8 cellular contexts compared by ENCODE assay signal in genomic region chr3:36944012-36944640, GRCh38. TPM values are rescaled to one million over a fixed set of nuclear protein-coding genes. Genes with fewer than 3 reads are reported as not detected.
A peak's percentile ranks its signal among the peaks of the same experiment; 100 is the strongest.
DNase-seq lines count a peak whose midpoint lies in the region; ATAC-seq and TF ChIP-seq lines count a peak whose summit lies in the region.

No MANE protein-coding gene starts in this region.

- peaks cover 4% of the 10 kb centered on the region for H3K27me3 Mint-ChIP-seq in activated CD4-positive, alpha-beta T cell treated with anti-CD3 and anti-CD28 coated beads, Interleukin-2, amount 10 ng/mL, durations not matched to agents 7 days and 5 days
- H3K27me3 Mint-ChIP-seq in effector memory CD8-positive, alpha-beta T cell: no peaks in the 10 kb centered on the region

- DNase-seq in HuH-7.5 (ENCODE audit: low spot score) (peak; percentile 71), lung (ENCODE audit: low spot score) (peak; percentile 50), HT-29 (ENCODE audit: low spot score) (no peak)
- DNase-seq in activated CD4-positive, alpha-beta T cell treated with anti-CD3 and anti-CD28 coated beads, Interleukin-2, amount 10 ng/mL, durations not matched to agents 7 days and 5 days: peak; percentile 21
- DNase-seq in effector memory CD8-positive, alpha-beta T cell: peak; percentile 11 to 21 (median 13)
- DNase-seq in stimulated activated CD8-positive, alpha-beta memory T cell treated with anti-CD3 and anti-CD28 coated beads, Interleukin-12 subunit alpha, Interleukin-12 subunit beta, amount 100 ng/mL, for 4 hours (ENCODE audit: low read depth): peak; percentile 20

- POLR2A ChIA-PET in activated CD4-positive, alpha-beta T cell treated with anti-CD3 and anti-CD28 coated beads, Interleukin-2, amount 10 ng/mL, durations not matched to agents 7 days and 5 days (lab: Charles Lee): no interaction called here

- WGBS in lung, 2 donors: 0% methylated on average over 53 to 56 of the region's 56 CpGs

- CTCF ChIA-PET in activated CD4-positive, alpha-beta T cell treated with anti-CD3 and anti-CD28 coated beads, Interleukin-2, amount 10 ng/mL, durations not matched to agents 7 days and 5 days (lab: Charles Lee): interaction anchor here (0.6 to 1.9 kb wide), 12 partner anchors 10 to 111 kb away, joined by 3 to 7 read pairs (median 4); no protein-coding TSS in a partner anchor

- peak overlapping the region; percentile 76 for H3K4me3 Mint-ChIP-seq in activated CD4-positive, alpha-beta T cell treated with anti-CD3 and anti-CD28 coated beads, Interleukin-2, amount 10 ng/mL, durations not matched to agents 7 days and 5 days
- H3K4me3 Mint-ChIP-seq in effector memory CD8-positive, alpha-beta T cell: peak overlapping the region; percentile 76 to 83

- no peaks in the 10 kb centered on the region for H3K27me3 ChIP-seq in lung (ENCODE audit: control insufficient read depth, insufficient read depth)

- H3K36me3 ChIP-seq in ES-I3 (ENCODE audit: insufficient read depth, low read length): no peaks in the 10 kb centered on the region
- no peaks in the 10 kb centered on the region for H3K36me3 ChIP-seq in lung (ENCODE audit: control insufficient read depth in 2 of 2, insufficient read depth in 2 of 2, low read length in 2 of 2)

- H3K4me3 ChIP-seq in lung: peak overlapping the region; percentile 82

- no peak for TF ChIP-seq CTCF in lung (IDR thresholded peaks at IDR 0.05; ENCODE audit: control extremely low read depth, extremely low read depth)

- H3K9me3 Mint-ChIP-seq in activated CD4-positive, alpha-beta T cell treated with anti-CD3 and anti-CD28 coated beads, Interleukin-2, amount 10 ng/mL, durations not matched to agents 7 days and 5 days: peaks cover 19% of the 10 kb centered on the region
- no peaks in the 10 kb centered on the region for H3K9me3 Mint-ChIP-seq in effector memory CD8-positive, alpha-beta T cell

- peak; percentile 48 for ATAC-seq in GM21447 (IDR thresholded peaks at IDR 0.05; ENCODE audit: unreplicated experiment)
- peak; percentile 36 for ATAC-seq in effector memory CD8-positive, alpha-beta T cell (replicated peaks)
- peak; percentile 63 for ATAC-seq in lung (ENCODE audit: insufficient read depth, low FRiP score)

- H3K27ac ChIP-seq in lung (ENCODE audit: low read depth in 1 of 2, low read length in 1 of 2): peak overlapping the region; percentile 56 to 90

- H3K36me3 Mint-ChIP-seq in activated CD4-positive, alpha-beta T cell treated with anti-CD3 and anti-CD28 coated beads, Interleukin-2, amount 10 ng/mL, durations not matched to agents 7 days and 5 days (ENCODE audit: low read depth): peaks cover 12% of the 10 kb centered on the region
- H3K36me3 Mint-ChIP-seq in effector memory CD8-positive, alpha-beta T cell (ENCODE audit: insufficient read depth): peaks cover 20% of the 10 kb centered on the region

- H3K27ac Mint-ChIP-seq in activated CD4-positive, alpha-beta T cell treated with anti-CD3 and anti-CD28 coated beads, Interleukin-2, amount 10 ng/mL, durations not matched to agents 7 days and 5 days: peak overlapping the region; percentile 78
- H3K27ac Mint-ChIP-seq in effector memory CD8-positive, alpha-beta T cell: peak overlapping the region; percentile 77 to 90

- peaks cover 6% of the 10 kb centered on the region; the same call in 1 of the 2 replicates for H3K4me1 ChIP-seq in ES-I3 (ENCODE audit: insufficient read depth, low read length)
- H3K4me1 ChIP-seq in lung (ENCODE audit: control insufficient read depth in 2 of 2, insufficient read depth in 2 of 2, low read length in 2 of 2): peaks cover 0 to 6% of the 10 kb centered on the region in 2 donors

- peaks cover 13% of the 10 kb centered on the region for H3K4me1 Mint-ChIP-seq in activated CD4-positive, alpha-beta T cell treated with anti-CD3 and anti-CD28 coated beads, Interleukin-2, amount 10 ng/mL, durations not matched to agents 7 days and 5 days
- H3K4me1 Mint-ChIP-seq in effector memory CD8-positive, alpha-beta T cell (ENCODE audit: low read depth in 2 of 2): peaks cover 7 to 19% of the 10 kb centered on the region in 2 donors

- H3K9me3 ChIP-seq in ES-I3 (ENCODE audit: control insufficient read depth, insufficient read depth, low read length) (peaks cover 3% of the 10 kb centered on the region; the same call in 1 of the 2 replicates), lung (ENCODE audit: control insufficient read depth in 2 of 2, insufficient read depth in 1 of 2, low read length in 1 of 2) (no peaks in the 10 kb centered on the region)

- peak overlapping the region; percentile 68 for H3K9ac ChIP-seq in ES-I3 (ENCODE audit: low read depth, low read length)

RNA-seq across cellular contexts. Expression of gene TRANK1, which starts 0.7 kb away (rescaled TPM):
- total RNA-seq in activated CD4-positive, alpha-beta T cell treated with anti-CD3 and anti-CD28 coated beads, Interleukin-2, amount 10 ng/mL, durations not matched to agents 7 days and 5 days: 10 to 100 TPM; 84.3 to 93.1 TPM
- total RNA-seq in lung: 10 to 100 TPM; 23.9 to 34.3 TPM
- 1 to 10 TPM; 4.3 to 6.2 TPM for polyA plus RNA-seq in lung
- total RNA-seq in HT-29 (2014; rRNA removed; shearing (Covaris generic)): 0.13 and 6.4 TPM in 2 replicates

RNA-seq across cellular contexts. Expression of gene EPM2AIP1, which starts 48.8 kb away (rescaled TPM):
- 10 to 100 TPM; 20.0 to 21.3 TPM for total RNA-seq in activated CD4-positive, alpha-beta T cell treated with anti-CD3 and anti-CD28 coated beads, Interleukin-2, amount 10 ng/mL, durations not matched to agents 7 days and 5 days
- total RNA-seq in lung: 10 to 100 TPM; 19.6 to 62.6 TPM
- 1 to 10 TPM; 7.1 to 8.3 TPM for polyA plus RNA-seq in lung
- 1.6 and 3.1 TPM in 2 replicates for total RNA-seq in HT-29 (2014; rRNA removed; shearing (Covaris generic))

RNA-seq across cellular contexts. Expression of gene MLH1, which starts 49.2 kb away (rescaled TPM):
- 10 to 100 TPM; 53.2 to 64.8 TPM for total RNA-seq in activated CD4-positive, alpha-beta T cell treated with anti-CD3 and anti-CD28 coated beads, Interleukin-2, amount 10 ng/mL, durations not matched to agents 7 days and 5 days
- 10 to 100 TPM; 35.6 to 66.4 TPM for total RNA-seq in lung
- 10 to 100 TPM; 14.3 to 23.9 TPM for polyA plus RNA-seq in lung
- 28.2 and 34.4 TPM in 2 replicates for total RNA-seq in HT-29 (2014; rRNA removed; shearing (Covaris generic))
